ENCODE assay signal across 14 cellular contexts in genomic region chr16:78750611-78751010, GRCh38.
"Had no signal": no experiment of that assay in that cellular context is flagged by ENCODE, and none has a peak within 500 bp of the region (broad histone marks: within the 10 kb centered on the region; RNA-seq: fewer than 3 reads in every experiment).

No MANE protein-coding gene starts in this region.

- H3K4me3 Mint-ChIP-seq: activated CD4-positive, alpha-beta T cell treated with anti-CD3 and anti-CD28 coated beads, Interleukin-2, amount 10 ng/mL, durations not matched to agents 7 days and 5 days; activated T-helper 1 cell treated with anti-CD3 and anti-CD28 coated beads, Interleukin-12 subunit alpha, Interleukin-12 subunit beta, Interleukin-2, Interleukin-4 antibody, amounts not matched to agents 30 ng/mL and 10 ng/mL and 1 ng/mL, durations not matched to agents 14 hours and 24 hours and 36 hours; dendritic cell treated with granulocyte-macrophage colony-stimulating factor and Interleukin-4, amounts not matched to agents 40 ng/mL and 50 ng/mL, for 4 days; neural crest cell had no signal

- ATAC-seq: foreskin keratinocyte, sciatic nerve had no signal

- H3K9me3 Mint-ChIP-seq: dendritic cell treated with granulocyte-macrophage colony-stimulating factor and Interleukin-4, amounts not matched to agents 40 ng/mL and 50 ng/mL, for 4 days; neural crest cell; stimulated activated memory B cell treated with anti-CD40 and anti-IgM and Interleukin-4, amounts not matched to agents 10 μg/mL and 1 μg/mL and 100 μg/mL, for 72 hours had no signal

- H3K4me3 ChIP-seq: tibial artery, uterus had no signal

- H3K9me3 ChIP-seq: tibial artery, uterus had no signal

- H3K36me3 ChIP-seq: tibial artery, uterus had no signal

- H3K27me3 Mint-ChIP-seq: activated CD4-positive, alpha-beta T cell treated with anti-CD3 and anti-CD28 coated beads, Interleukin-2, amount 10 ng/mL, durations not matched to agents 7 days and 5 days; dendritic cell treated with granulocyte-macrophage colony-stimulating factor and Interleukin-4, amounts not matched to agents 40 ng/mL and 50 ng/mL, for 4 days; stimulated activated memory B cell treated with anti-CD40 and anti-IgM and Interleukin-4, amounts not matched to agents 10 μg/mL and 1 μg/mL and 100 μg/mL, for 72 hours had no signal

- DNase-seq: activated CD4-positive, alpha-beta T cell treated with anti-CD3 and anti-CD28 coated beads, Interleukin-2, amount 10 ng/mL, durations not matched to agents 7 days and 5 days; aorta; cerebellar nuclear complex; effector memory CD4-positive, alpha-beta T cell; foreskin keratinocyte; head of caudate nucleus; stimulated activated CD4-positive, alpha-beta T cell treated with anti-CD3 and anti-CD28 coated beads, Interleukin-2, amount 100 ng/mL, for 24 hours; tibial artery; uterus had no signal

- H3K27ac ChIP-seq: foreskin keratinocyte, tibial artery, uterus had no signal

- H3K27me3 ChIP-seq: foreskin keratinocyte, tibial artery, uterus had no signal

- H3K36me3 Mint-ChIP-seq: stimulated activated memory B cell treated with anti-CD40 and anti-IgM and Interleukin-4, amounts not matched to agents 10 μg/mL and 1 μg/mL and 100 μg/mL, for 72 hours had no signal

- H3K27ac Mint-ChIP-seq: activated T-helper 1 cell treated with anti-CD3 and anti-CD28 coated beads, Interleukin-12 subunit alpha, Interleukin-12 subunit beta, Interleukin-2, Interleukin-4 antibody, amounts not matched to agents 30 ng/mL and 10 ng/mL and 1 ng/mL, durations not matched to agents 14 hours and 24 hours and 36 hours; dendritic cell treated with granulocyte-macrophage colony-stimulating factor and Interleukin-4, amounts not matched to agents 40 ng/mL and 50 ng/mL, for 4 days had no signal

- H3K4me1 ChIP-seq: uterus had no signal
